Comparison of ENCODE assay signal across 1 cellular context in genomic region chr17:42980274-42980765, GRCh38.
TF ChIP-seq lines count a peak whose summit lies in the region.

Gene RUNDC1 (plus strand): TSS chr17:42980565. CDS start chr17:42980577, 12 bp downstream.

TF ChIP-seq in SK-N-SH, 30 proteins besides CTCF, POLR2A, EP300 and RAD21 (continued from another document):
- 0 out of 2 replicates have a peak, but pooled peaks have one; percentile 6 for TF ChIP-seq REST (IDR thresholded peaks at IDR 0.05; ENCODE audit: low read depth, low read length)
- no peak for TF ChIP-seq JUND (IDR thresholded peaks at IDR 0.05)
- no peak for TF ChIP-seq RCOR1 (IDR thresholded peaks at IDR 0.05; ENCODE audit: low read length)
